ENCODE assay signal across 1 cellular context in the genomic region with DNA sequence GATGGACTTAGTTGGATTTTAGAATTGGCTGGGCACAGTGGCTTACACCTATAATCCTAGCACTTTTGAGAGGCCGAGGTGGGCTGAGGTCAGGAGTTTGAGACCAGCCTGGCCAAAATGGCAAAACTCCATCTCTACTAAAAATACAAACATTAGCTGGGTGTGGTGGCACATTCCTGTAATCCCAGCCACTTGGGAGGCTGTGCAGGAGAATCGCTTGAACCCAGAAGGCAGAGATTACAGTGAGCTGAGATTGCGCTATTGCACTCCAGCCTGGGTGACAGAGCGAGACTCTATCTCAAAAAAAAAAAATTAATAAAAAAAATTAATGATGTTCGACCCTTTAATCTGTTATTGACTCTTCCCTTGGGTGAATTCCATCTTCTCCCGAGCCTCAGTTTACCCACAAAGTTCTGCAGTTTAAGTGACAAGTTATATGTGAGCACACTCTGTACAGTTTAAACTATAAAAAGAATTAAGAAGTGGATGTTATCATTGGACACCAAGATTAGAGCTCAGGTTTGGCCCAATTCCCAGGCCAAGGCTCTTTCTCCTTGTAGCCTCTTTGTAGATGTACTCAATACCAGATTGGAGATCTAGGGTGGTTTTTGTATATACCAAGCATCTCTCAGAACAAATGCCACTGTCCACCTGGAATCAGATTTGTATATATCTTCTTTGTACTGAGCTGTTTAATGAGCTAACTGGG.
TF ChIP-seq lines count a peak whose summit lies in the region.

No MANE protein-coding gene starts in this region.

TF ChIP-seq in GM12878, 131 proteins besides CTCF, POLR2A, EP300 and RAD21 (continued from another document):
- TF ChIP-seq ZBTB40 (IDR thresholded peaks at IDR 0.05; ENCODE audit: borderline replicate concordance), result no peak
- TF ChIP-seq, protein P1, sequence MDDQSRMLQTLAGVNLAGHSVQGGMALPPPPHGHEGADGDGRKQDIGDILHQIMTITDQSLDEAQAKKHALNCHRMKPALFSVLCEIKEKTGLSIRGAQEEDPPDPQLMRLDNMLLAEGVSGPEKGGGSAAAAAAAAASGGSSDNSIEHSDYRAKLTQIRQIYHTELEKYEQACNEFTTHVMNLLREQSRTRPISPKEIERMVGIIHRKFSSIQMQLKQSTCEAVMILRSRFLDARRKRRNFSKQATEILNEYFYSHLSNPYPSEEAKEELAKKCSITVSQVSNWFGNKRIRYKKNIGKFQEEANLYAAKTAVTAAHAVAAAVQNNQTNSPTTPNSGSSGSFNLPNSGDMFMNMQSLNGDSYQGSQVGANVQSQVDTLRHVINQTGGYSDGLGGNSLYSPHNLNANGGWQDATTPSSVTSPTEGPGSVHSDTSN (IDR thresholded peaks at IDR 0.05; ENCODE audit: insufficient replicate concordance, low read depth, low read length), result no peak
- no peak for TF ChIP-seq TAF1 (IDR thresholded peaks at IDR 0.05; ENCODE audit: borderline replicate concordance, low read depth, low read length)
- no peak for TF ChIP-seq TARDBP (IDR thresholded peaks at IDR 0.05; ENCODE audit: borderline replicate concordance)
- TF ChIP-seq, protein P2, sequence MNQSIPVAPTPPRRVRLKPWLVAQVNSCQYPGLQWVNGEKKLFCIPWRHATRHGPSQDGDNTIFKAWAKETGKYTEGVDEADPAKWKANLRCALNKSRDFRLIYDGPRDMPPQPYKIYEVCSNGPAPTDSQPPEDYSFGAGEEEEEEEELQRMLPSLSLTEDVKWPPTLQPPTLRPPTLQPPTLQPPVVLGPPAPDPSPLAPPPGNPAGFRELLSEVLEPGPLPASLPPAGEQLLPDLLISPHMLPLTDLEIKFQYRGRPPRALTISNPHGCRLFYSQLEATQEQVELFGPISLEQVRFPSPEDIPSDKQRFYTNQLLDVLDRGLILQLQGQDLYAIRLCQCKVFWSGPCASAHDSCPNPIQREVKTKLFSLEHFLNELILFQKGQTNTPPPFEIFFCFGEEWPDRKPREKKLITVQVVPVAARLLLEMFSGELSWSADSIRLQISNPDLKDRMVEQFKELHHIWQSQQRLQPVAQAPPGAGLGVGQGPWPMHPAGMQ (IDR thresholded peaks at IDR 0.05; ENCODE audit: borderline replicate concordance), result no peak
- TF ChIP-seq PML (IDR thresholded peaks at IDR 0.05; ENCODE audit: low read length), result no peak
- TF ChIP-seq ZBTB33 (IDR thresholded peaks at IDR 0.05), result no peak
- TF ChIP-seq ZNF687 (IDR thresholded peaks at IDR 0.05), result no peak
- TF ChIP-seq CREM (IDR thresholded peaks at IDR 0.05; ENCODE audit: low read depth), result no peak
- TF ChIP-seq JUNB (IDR thresholded peaks at IDR 0.05), result no peak
- TF ChIP-seq DPF2 (IDR thresholded peaks at IDR 0.05), result no peak
- TF ChIP-seq CBFB (IDR thresholded peaks at IDR 0.05; ENCODE audit: low read depth), result no peak
- TF ChIP-seq SP1 (IDR thresholded peaks at IDR 0.05; ENCODE audit: low read depth, low read length), result no peak
